ENCODE assay signal across 14 cellular contexts in the genomic region with DNA sequence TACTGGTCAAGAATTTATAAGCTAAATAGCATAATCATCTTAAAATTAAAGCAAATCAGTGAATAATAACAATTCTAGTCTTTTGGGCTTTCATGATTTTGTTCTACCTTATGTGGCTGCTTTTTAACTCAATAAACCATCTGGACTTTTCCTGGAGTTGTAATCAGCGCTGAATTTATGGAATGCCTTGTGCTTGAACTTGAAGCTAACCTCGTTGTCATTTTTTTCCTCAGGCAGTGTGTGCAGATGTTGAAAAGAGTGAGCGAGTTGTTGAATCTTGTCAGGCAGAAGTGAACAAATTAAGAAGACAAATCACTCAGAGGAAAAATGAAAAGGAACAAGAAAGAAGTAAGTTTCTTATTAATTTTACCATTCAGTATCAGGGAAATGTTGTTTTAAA.
DNase-seq lines count a peak whose midpoint lies in the region; ATAC-seq and TF ChIP-seq lines count a peak whose summit lies in the region.
"Had no signal": no experiment of that assay in that cellular context is flagged by ENCODE, and none has a peak within 500 bp of the region (broad histone marks: within the 10 kb centered on the region; RNA-seq: fewer than 3 reads in every experiment).

No MANE protein-coding gene starts in this region.

- CTCF ChIA-PET in RWPE1 (lab: Yijun Ruan, JAX): interaction anchor here (0.7 kb wide), 1 partner anchor 285 kb away, joined by 4 read pairs; no protein-coding TSS in a partner anchor

- H3K27ac ChIP-seq in VCaP (peak overlapping the region; percentile 27; the same call in 1 of the 2 replicates), angular gyrus (ENCODE audit: low read depth, low read length) (peak overlapping the region; percentile 29), substantia nigra (ENCODE audit: low read depth, low read length, poor library complexity, severe bottlenecking) (peak overlapping the region; percentile 26), RWPE1 (no peak overlapping the region)
- H3K27ac ChIP-seq: BLaER1 treated with 17β-estradiol and CSF1 and Interleukin-3, amounts not matched to agents 10 nM and 100 nM had no signal

- TF ChIP-seq CTCF in VCaP (conservative IDR thresholded peaks at IDR 0.05): no peak
- TF ChIP-seq CTCF in GM20000 (IDR thresholded peaks at IDR 0.05; ENCODE audit: extremely low read depth, missing control alignments): no peak
- TF ChIP-seq CTCF in RWPE1 (conservative IDR thresholded peaks at IDR 0.05; ENCODE audit: low read depth): no peak

- H3K36me3 Mint-ChIP-seq in memory B cell: peaks cover 25% of the 10 kb centered on the region

- H3K4me3 Mint-ChIP-seq in memory B cell: no peak overlapping the region
- H3K4me3 Mint-ChIP-seq: CD4-positive, CD25-positive, alpha-beta regulatory T cell; H9 had no signal

- no peak for DNase-seq in memory B cell (ENCODE audit: low spot score in 2 of 2)
- DNase-seq in substantia nigra (lab: John Stamatoyannopoulos, UW): no peak
- no peak for DNase-seq in GM20000 (ENCODE audit: low spot score)
- no peak for DNase-seq in effector CD4-positive, alpha-beta T cell
- no peak for DNase-seq in RWPE1 (ENCODE audit: low spot score)
- DNase-seq: ACHN; CD4-positive, CD25-positive, alpha-beta regulatory T cell; DMS53; GOT3; H9 had no signal

- no peaks in the 10 kb centered on the region for H3K27me3 Mint-ChIP-seq in memory B cell
- H3K27me3 Mint-ChIP-seq: CD4-positive, CD25-positive, alpha-beta regulatory T cell had no signal

- no peaks in the 10 kb centered on the region for H3K4me1 Mint-ChIP-seq in memory B cell
- H3K4me1 Mint-ChIP-seq: CD4-positive, CD25-positive, alpha-beta regulatory T cell; H9 had no signal

- no peaks in the 10 kb centered on the region for H3K9me3 Mint-ChIP-seq in memory B cell
- H3K9me3 Mint-ChIP-seq: CD4-positive, CD25-positive, alpha-beta regulatory T cell; H9 had no signal

- POLR2A ChIA-PET in RWPE1 (lab: Yijun Ruan, JAX; ENCODE audit: low non-redundant PET): no interaction called here

- H3K27ac Mint-ChIP-seq in memory B cell: peak overlapping the region; percentile 24
- H3K27ac Mint-ChIP-seq: CD4-positive, CD25-positive, alpha-beta regulatory T cell; H9 had no signal

- no peak for ATAC-seq in memory B cell (ENCODE audit: low read depth)
- ATAC-seq: GM12878 had no signal
